In the genomic region with DNA sequence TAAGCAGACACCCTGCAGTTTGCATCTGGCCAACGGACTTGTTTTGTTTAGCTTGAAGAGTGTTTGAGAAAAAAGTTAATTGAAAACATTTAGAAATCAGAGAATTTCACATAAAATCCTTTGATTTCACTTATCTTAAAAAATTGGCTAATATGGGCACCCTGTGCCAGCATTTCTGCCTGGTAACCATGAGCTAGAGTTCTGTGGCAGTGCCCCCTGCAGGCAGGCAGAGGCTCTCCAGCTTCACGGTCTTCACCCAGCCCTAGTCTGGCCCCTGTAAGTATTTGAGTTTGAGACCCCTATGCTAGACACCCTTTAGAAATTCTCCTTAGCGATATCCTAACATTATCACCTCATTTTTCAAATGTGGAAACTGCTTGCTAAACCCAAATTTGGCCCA, we compare ENCODE assay signal across 1 cellular context.
TF ChIP-seq lines count a peak whose summit lies in the region.

No MANE protein-coding gene starts in this region.

TF ChIP-seq in GM23338, 12 proteins besides CTCF, POLR2A, EP300 and RAD21 (continued from another document):
- TF ChIP-seq, protein P1, sequence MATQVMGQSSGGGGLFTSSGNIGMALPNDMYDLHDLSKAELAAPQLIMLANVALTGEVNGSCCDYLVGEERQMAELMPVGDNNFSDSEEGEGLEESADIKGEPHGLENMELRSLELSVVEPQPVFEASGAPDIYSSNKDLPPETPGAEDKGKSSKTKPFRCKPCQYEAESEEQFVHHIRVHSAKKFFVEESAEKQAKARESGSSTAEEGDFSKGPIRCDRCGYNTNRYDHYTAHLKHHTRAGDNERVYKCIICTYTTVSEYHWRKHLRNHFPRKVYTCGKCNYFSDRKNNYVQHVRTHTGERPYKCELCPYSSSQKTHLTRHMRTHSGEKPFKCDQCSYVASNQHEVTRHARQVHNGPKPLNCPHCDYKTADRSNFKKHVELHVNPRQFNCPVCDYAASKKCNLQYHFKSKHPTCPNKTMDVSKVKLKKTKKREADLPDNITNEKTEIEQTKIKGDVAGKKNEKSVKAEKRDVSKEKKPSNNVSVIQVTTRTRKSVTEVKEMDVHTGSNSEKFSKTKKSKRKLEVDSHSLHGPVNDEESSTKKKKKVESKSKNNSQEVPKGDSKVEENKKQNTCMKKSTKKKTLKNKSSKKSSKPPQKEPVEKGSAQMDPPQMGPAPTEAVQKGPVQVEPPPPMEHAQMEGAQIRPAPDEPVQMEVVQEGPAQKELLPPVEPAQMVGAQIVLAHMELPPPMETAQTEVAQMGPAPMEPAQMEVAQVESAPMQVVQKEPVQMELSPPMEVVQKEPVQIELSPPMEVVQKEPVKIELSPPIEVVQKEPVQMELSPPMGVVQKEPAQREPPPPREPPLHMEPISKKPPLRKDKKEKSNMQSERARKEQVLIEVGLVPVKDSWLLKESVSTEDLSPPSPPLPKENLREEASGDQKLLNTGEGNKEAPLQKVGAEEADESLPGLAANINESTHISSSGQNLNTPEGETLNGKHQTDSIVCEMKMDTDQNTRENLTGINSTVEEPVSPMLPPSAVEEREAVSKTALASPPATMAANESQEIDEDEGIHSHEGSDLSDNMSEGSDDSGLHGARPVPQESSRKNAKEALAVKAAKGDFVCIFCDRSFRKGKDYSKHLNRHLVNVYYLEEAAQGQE (IDR thresholded peaks at IDR 0.05; ENCODE audit: unreplicated experiment), result no peak
- no peak for TF ChIP-seq CREB1 (CRISPR knock-in tag; IDR thresholded peaks at IDR 0.05; ENCODE audit: low read depth)
